In the genomic region with DNA sequence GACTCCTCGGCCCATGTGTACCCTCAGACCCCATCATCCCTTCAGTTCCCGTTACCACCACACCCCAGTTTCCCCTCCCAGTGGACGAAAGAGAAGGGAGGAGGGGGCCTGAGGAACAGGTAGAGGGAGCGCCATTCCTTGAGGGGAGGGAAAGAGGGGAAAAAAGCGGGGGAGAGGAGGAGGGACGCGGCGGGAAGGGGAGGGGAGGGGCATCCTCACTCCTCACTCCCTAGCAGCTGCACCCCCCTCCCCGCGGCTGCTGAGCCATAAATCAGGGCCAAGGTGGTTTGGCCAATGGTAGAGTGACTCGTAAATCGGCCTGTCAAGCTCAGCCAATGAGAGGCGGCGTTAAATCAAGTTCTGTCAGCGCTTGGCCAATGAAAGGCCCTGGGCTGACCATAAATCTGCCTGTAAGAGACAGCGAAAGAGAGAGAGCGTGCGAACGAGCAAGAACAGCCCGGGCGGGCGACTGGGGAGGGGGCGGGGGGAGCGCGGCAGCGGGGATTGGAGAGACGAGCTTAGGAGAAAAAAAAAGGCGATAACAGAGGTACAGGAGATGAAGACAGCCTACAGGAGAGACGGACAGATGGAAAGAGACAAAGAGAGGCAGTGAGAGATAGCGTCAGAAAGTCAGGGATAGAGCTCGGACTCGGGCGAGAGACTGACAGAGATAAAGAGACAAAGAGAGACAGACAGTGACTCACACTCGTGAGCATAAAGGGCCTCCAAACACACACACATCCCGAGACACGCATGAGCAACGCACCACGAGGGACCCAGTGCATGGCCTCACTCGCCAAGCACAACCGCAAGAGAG, we compare ENCODE assay signal across 1 cellular context.
TF ChIP-seq lines count a peak whose summit lies in the region.

No MANE protein-coding gene starts in this region.

TF ChIP-seq in HEK293, 187 proteins besides CTCF, POLR2A, EP300 and RAD21 (continued from another document and continues in another):
- TF ChIP-seq, protein P1, sequence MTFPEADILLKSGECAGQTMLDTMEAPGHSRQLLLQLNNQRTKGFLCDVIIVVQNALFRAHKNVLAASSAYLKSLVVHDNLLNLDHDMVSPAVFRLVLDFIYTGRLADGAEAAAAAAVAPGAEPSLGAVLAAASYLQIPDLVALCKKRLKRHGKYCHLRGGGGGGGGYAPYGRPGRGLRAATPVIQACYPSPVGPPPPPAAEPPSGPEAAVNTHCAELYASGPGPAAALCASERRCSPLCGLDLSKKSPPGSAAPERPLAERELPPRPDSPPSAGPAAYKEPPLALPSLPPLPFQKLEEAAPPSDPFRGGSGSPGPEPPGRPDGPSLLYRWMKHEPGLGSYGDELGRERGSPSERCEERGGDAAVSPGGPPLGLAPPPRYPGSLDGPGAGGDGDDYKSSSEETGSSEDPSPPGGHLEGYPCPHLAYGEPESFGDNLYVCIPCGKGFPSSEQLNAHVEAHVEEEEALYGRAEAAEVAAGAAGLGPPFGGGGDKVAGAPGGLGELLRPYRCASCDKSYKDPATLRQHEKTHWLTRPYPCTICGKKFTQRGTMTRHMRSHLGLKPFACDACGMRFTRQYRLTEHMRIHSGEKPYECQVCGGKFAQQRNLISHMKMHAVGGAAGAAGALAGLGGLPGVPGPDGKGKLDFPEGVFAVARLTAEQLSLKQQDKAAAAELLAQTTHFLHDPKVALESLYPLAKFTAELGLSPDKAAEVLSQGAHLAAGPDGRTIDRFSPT (tag by site-specific recombination; IDR thresholded peaks at IDR 0.05): peak; percentile 67
- TF ChIP-seq, protein P2, sequence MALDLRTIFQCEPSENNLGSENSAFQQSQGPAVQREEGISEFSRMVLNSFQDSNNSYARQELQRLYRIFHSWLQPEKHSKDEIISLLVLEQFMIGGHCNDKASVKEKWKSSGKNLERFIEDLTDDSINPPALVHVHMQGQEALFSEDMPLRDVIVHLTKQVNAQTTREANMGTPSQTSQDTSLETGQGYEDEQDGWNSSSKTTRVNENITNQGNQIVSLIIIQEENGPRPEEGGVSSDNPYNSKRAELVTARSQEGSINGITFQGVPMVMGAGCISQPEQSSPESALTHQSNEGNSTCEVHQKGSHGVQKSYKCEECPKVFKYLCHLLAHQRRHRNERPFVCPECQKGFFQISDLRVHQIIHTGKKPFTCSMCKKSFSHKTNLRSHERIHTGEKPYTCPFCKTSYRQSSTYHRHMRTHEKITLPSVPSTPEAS (tag by site-specific recombination; IDR thresholded peaks at IDR 0.05): peak; percentile 47; the same call in 1 of the 2 replicates
- no peak for TF ChIP-seq ZNF529 (tag by site-specific recombination; IDR thresholded peaks at IDR 0.05; ENCODE audit: insufficient replicate concordance)
- TF ChIP-seq ZNF791 (tag by site-specific recombination; IDR thresholded peaks at IDR 0.05): no peak
- no peak for TF ChIP-seq ZNF544 (tag by site-specific recombination; IDR thresholded peaks at IDR 0.05)
- TF ChIP-seq ZSCAN23 (tag by site-specific recombination; IDR thresholded peaks at IDR 0.05): peak; percentile 92
- peak; percentile 95 for TF ChIP-seq BCL11B (tag by site-specific recombination; IDR thresholded peaks at IDR 0.05; ENCODE audit: low read depth)
- no peak for TF ChIP-seq TCF7L2 (IDR thresholded peaks at IDR 0.05; ENCODE audit: borderline replicate concordance, low read depth, low read length)
- TF ChIP-seq ZNF660 (tag by site-specific recombination; IDR thresholded peaks at IDR 0.05): peak; percentile 88
- TF ChIP-seq ZNF404 (tag by site-specific recombination; IDR thresholded peaks at IDR 0.05): no peak
- TF ChIP-seq, protein P3, sequence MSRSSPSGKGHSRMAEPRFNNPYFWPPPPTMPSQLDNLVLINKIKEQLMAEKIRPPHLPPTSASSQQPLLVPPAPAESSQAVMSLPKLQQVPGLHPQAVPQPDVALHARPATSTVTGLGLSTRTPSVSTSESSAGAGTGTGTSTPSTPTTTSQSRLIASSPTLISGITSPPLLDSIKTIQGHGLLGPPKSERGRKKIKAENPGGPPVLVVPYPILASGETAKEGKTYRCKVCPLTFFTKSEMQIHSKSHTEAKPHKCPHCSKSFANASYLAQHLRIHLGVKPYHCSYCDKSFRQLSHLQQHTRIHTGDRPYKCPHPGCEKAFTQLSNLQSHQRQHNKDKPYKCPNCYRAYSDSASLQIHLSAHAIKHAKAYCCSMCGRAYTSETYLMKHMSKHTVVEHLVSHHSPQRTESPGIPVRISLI (tag by site-specific recombination; IDR thresholded peaks at IDR 0.05): peak; percentile 84; the same call in 1 of the 2 replicates
- no peak for TF ChIP-seq ZNF16 (tag by site-specific recombination; IDR thresholded peaks at IDR 0.05; ENCODE audit: low read depth)
- TF ChIP-seq ZBTB1 (tag by site-specific recombination; IDR thresholded peaks at IDR 0.05): peak; percentile 73
- TF ChIP-seq, protein P4, sequence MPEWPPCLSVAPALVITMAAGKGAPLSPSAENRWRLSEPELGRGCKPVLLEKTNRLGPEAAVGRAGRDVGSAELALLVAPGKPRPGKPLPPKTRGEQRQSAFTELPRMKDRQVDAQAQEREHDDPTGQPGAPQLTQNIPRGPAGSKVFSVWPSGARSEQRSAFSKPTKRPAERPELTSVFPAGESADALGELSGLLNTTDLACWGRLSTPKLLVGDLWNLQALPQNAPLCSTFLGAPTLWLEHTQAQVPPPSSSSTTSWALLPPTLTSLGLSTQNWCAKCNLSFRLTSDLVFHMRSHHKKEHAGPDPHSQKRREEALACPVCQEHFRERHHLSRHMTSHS (tag by site-specific recombination; IDR thresholded peaks at IDR 0.05): peak; percentile 94
- TF ChIP-seq HOXA7 (CRISPR knock-in tag; IDR thresholded peaks at IDR 0.05; ENCODE audit: borderline replicate concordance): peak; percentile 70; the same call in 1 of the 2 replicates
- TF ChIP-seq ZNF335 (tag by site-specific recombination; conservative IDR thresholded peaks at IDR 0.05): peak; percentile 99
- TF ChIP-seq ZNF223 (tag by site-specific recombination; IDR thresholded peaks at IDR 0.05): peak; percentile 32; the same call in 1 of the 2 replicates
- TF ChIP-seq, protein P5, sequence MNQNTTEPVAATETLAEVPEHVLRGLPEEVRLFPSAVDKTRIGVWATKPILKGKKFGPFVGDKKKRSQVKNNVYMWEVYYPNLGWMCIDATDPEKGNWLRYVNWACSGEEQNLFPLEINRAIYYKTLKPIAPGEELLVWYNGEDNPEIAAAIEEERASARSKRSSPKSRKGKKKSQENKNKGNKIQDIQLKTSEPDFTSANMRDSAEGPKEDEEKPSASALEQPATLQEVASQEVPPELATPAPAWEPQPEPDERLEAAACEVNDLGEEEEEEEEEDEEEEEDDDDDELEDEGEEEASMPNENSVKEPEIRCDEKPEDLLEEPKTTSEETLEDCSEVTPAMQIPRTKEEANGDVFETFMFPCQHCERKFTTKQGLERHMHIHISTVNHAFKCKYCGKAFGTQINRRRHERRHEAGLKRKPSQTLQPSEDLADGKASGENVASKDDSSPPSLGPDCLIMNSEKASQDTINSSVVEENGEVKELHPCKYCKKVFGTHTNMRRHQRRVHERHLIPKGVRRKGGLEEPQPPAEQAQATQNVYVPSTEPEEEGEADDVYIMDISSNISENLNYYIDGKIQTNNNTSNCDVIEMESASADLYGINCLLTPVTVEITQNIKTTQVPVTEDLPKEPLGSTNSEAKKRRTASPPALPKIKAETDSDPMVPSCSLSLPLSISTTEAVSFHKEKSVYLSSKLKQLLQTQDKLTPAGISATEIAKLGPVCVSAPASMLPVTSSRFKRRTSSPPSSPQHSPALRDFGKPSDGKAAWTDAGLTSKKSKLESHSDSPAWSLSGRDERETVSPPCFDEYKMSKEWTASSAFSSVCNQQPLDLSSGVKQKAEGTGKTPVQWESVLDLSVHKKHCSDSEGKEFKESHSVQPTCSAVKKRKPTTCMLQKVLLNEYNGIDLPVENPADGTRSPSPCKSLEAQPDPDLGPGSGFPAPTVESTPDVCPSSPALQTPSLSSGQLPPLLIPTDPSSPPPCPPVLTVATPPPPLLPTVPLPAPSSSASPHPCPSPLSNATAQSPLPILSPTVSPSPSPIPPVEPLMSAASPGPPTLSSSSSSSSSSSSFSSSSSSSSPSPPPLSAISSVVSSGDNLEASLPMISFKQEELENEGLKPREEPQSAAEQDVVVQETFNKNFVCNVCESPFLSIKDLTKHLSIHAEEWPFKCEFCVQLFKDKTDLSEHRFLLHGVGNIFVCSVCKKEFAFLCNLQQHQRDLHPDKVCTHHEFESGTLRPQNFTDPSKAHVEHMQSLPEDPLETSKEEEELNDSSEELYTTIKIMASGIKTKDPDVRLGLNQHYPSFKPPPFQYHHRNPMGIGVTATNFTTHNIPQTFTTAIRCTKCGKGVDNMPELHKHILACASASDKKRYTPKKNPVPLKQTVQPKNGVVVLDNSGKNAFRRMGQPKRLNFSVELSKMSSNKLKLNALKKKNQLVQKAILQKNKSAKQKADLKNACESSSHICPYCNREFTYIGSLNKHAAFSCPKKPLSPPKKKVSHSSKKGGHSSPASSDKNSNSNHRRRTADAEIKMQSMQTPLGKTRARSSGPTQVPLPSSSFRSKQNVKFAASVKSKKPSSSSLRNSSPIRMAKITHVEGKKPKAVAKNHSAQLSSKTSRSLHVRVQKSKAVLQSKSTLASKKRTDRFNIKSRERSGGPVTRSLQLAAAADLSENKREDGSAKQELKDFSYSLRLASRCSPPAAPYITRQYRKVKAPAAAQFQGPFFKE (tag by site-specific recombination; IDR thresholded peaks at IDR 0.05; ENCODE audit: borderline replicate concordance): peak; percentile 62; the same call in 1 of the 2 replicates
- TF ChIP-seq ZNF580 (tag by site-specific recombination; IDR thresholded peaks at IDR 0.05): peak; percentile 99
- peak; percentile 94 for TF ChIP-seq KLF10 (tag by site-specific recombination; IDR thresholded peaks at IDR 0.05)
- TF ChIP-seq ZNF221 (tag by site-specific recombination; IDR thresholded peaks at IDR 0.05; ENCODE audit: borderline replicate concordance): 0 out of 2 replicates have a peak, but pooled peaks have one; percentile 8
- peak; percentile 76 for TF ChIP-seq ZBTB8A (tag by site-specific recombination; IDR thresholded peaks at IDR 0.05)
- TF ChIP-seq ZNF558 (tag by site-specific recombination; IDR thresholded peaks at IDR 0.05): peak; percentile 73
- TF ChIP-seq, protein P6, sequence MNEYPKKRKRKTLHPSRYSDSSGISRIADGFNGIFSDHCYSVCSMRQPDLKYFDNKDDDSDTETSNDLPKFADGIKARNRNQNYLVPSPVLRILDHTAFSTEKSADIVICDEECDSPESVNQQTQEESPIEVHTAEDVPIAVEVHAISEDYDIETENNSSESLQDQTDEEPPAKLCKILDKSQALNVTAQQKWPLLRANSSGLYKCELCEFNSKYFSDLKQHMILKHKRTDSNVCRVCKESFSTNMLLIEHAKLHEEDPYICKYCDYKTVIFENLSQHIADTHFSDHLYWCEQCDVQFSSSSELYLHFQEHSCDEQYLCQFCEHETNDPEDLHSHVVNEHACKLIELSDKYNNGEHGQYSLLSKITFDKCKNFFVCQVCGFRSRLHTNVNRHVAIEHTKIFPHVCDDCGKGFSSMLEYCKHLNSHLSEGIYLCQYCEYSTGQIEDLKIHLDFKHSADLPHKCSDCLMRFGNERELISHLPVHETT (tag by site-specific recombination; IDR thresholded peaks at IDR 0.05): peak; percentile 99
- TF ChIP-seq ZNF423 (tag by site-specific recombination; IDR thresholded peaks at IDR 0.05): peak; percentile 83
- peak; percentile 41 for TF ChIP-seq MZF1 (tag by site-specific recombination; IDR thresholded peaks at IDR 0.05; ENCODE audit: borderline replicate concordance)
- TF ChIP-seq ZNF837 (tag by site-specific recombination; IDR thresholded peaks at IDR 0.05): peak; percentile 48; the same call in 1 of the 2 replicates
- no peak for TF ChIP-seq ZNF114 (tag by site-specific recombination; IDR thresholded peaks at IDR 0.05)
- TF ChIP-seq KLF1 (tag by site-specific recombination; IDR thresholded peaks at IDR 0.05): peak; percentile 80
- TF ChIP-seq, protein P7, sequence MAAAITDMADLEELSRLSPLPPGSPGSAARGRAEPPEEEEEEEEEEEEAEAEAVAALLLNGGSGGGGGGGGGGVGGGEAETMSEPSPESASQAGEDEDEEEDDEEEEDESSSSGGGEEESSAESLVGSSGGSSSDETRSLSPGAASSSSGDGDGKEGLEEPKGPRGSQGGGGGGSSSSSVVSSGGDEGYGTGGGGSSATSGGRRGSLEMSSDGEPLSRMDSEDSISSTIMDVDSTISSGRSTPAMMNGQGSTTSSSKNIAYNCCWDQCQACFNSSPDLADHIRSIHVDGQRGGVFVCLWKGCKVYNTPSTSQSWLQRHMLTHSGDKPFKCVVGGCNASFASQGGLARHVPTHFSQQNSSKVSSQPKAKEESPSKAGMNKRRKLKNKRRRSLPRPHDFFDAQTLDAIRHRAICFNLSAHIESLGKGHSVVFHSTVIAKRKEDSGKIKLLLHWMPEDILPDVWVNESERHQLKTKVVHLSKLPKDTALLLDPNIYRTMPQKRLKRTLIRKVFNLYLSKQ (tag by site-specific recombination; IDR thresholded peaks at IDR 0.05; ENCODE audit: borderline replicate concordance): no peak
- TF ChIP-seq ZFP37 (tag by site-specific recombination; IDR thresholded peaks at IDR 0.05): peak; percentile 18
- TF ChIP-seq, protein P8, sequence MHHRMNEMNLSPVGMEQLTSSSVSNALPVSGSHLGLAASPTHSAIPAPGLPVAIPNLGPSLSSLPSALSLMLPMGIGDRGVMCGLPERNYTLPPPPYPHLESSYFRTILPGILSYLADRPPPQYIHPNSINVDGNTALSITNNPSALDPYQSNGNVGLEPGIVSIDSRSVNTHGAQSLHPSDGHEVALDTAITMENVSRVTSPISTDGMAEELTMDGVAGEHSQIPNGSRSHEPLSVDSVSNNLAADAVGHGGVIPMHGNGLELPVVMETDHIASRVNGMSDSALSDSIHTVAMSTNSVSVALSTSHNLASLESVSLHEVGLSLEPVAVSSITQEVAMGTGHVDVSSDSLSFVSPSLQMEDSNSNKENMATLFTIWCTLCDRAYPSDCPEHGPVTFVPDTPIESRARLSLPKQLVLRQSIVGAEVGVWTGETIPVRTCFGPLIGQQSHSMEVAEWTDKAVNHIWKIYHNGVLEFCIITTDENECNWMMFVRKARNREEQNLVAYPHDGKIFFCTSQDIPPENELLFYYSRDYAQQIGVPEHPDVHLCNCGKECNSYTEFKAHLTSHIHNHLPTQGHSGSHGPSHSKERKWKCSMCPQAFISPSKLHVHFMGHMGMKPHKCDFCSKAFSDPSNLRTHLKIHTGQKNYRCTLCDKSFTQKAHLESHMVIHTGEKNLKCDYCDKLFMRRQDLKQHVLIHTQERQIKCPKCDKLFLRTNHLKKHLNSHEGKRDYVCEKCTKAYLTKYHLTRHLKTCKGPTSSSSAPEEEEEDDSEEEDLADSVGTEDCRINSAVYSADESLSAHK (tag by site-specific recombination; IDR thresholded peaks at IDR 0.05): peak; percentile 92
- no peak for TF ChIP-seq ZNF175 (tag by site-specific recombination; IDR thresholded peaks at IDR 0.05)
- peak; percentile 99 for TF ChIP-seq ZNF324 (tag by site-specific recombination; IDR thresholded peaks at IDR 0.05)
- no peak for TF ChIP-seq ZNF768 (tag by site-specific recombination; IDR thresholded peaks at IDR 0.05)
- peak; percentile 85 for TF ChIP-seq OSR2 (tag by site-specific recombination; IDR thresholded peaks at IDR 0.05)
- TF ChIP-seq HOXD13 (CRISPR knock-in tag; IDR thresholded peaks at IDR 0.05; ENCODE audit: borderline replicate concordance): peak; percentile 100
- peak; percentile 98 for TF ChIP-seq PBX3 (CRISPR knock-in tag; IDR thresholded peaks at IDR 0.05)
